Comparison of ENCODE assay signal across 10 cellular contexts in the genomic region with DNA sequence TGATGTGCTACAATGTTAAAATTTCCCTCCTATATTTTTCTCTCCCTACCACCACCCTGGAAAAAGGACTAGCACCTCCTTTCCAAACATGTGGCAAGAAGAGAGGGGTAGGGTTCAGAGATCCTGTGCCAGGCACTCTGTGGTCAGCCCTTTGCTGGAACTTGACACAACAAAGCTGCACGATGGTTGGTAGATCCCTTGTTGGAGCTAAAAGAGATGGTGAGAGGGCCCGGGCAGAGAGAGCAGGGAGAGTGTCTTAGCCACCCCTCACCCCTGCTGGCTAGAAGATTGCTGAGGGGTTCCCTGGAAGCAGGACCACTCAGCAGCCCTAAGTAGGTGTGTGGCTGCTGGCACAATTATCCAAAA. TPM values are rescaled to one million over a fixed set of nuclear protein-coding genes. Genes with fewer than 3 reads are reported as not detected.
A peak's percentile ranks its signal among the peaks of the same experiment; 100 is the strongest.
DNase-seq lines count a peak whose midpoint lies in the region; ATAC-seq and TF ChIP-seq lines count a peak whose summit lies in the region.
"Had no signal": no experiment of that assay in that cellular context is flagged by ENCODE, and none has a peak within 500 bp of the region (broad histone marks: within the 10 kb centered on the region; RNA-seq: fewer than 3 reads in every experiment).

No MANE protein-coding gene starts in this region.

- peaks cover 6% of the 10 kb centered on the region for H3K36me3 Mint-ChIP-seq in activated CD4-positive, alpha-beta T cell treated with anti-CD3 and anti-CD28 coated beads for 36 hours (ENCODE audit: low read depth)
- no peaks in the 10 kb centered on the region for H3K36me3 Mint-ChIP-seq in activated naive CD8-positive, alpha-beta T cell

- no peaks in the 10 kb centered on the region for H3K9me3 Mint-ChIP-seq in activated CD4-positive, alpha-beta T cell treated with anti-CD3 and anti-CD28 coated beads for 36 hours (ENCODE audit: low read depth)
- no peaks in the 10 kb centered on the region for H3K9me3 Mint-ChIP-seq in activated naive CD8-positive, alpha-beta T cell (ENCODE audit: low read depth)

- H3K4me1 ChIP-seq in mesenchymal stem cell (ENCODE audit: control insufficient read depth, insufficient read depth, low read depth, low read length) (peaks cover 18% of the 10 kb centered on the region), thoracic aorta (ENCODE audit: control insufficient read depth in 1 of 2, low read depth in 2 of 2) (peaks cover 13 to 25% of the 10 kb centered on the region in 2 donors)

- peak overlapping the region in 1 of 2 experiments; percentile 45 for H3K4ac ChIP-seq in mesenchymal stem cell (ENCODE audit: low read depth in 1 of 2, low read length in 2 of 2)

- no peaks in the 10 kb centered on the region for H3K9me3 ChIP-seq in mesenchymal stem cell (ENCODE audit: control insufficient read depth, low read length)
- H3K9me3 ChIP-seq in thoracic aorta = no peaks in the 10 kb centered on the region

- no peak overlapping the region for H3K4me3 Mint-ChIP-seq in activated CD4-positive, alpha-beta T cell treated with anti-CD3 and anti-CD28 coated beads for 36 hours
- no peak overlapping the region for H3K4me3 Mint-ChIP-seq in activated naive CD8-positive, alpha-beta T cell

- H3K23ac ChIP-seq in mesenchymal stem cell (ENCODE audit: low read length in 2 of 2) = no peak overlapping the region

- no peak overlapping the region for H2AFZ ChIP-seq in mesenchymal stem cell (ENCODE audit: low read depth, low read length)

- peaks cover 10% of the 10 kb centered on the region for H3K79me1 ChIP-seq in mesenchymal stem cell (replicated peaks; ENCODE audit: low read length, poor library complexity, severe bottlenecking)

- peak overlapping the region; percentile 35 to 47 for H3K18ac ChIP-seq in mesenchymal stem cell (ENCODE audit: low read depth in 1 of 2, low read length in 2 of 2)

- H3K27me3 ChIP-seq in mesenchymal stem cell (ENCODE audit: control insufficient read depth in 1 of 2, insufficient read depth in 1 of 2, low read length in 2 of 2) = no peaks in the 10 kb centered on the region
- no peaks in the 10 kb centered on the region for H3K27me3 ChIP-seq in thoracic aorta (replicated peaks; ENCODE audit: insufficient read depth)

- H2BK12ac ChIP-seq in mesenchymal stem cell (ENCODE audit: low read length in 2 of 2) = peak overlapping the region; percentile 76 to 81

- no peak for DNase-seq in activated CD4-positive, alpha-beta T cell treated with anti-CD3 and anti-CD28 coated beads for 36 hours
- DNase-seq in activated CD4-positive, alpha-beta T cell treated with anti-CD3 and anti-CD28 coated beads, Interleukin-2, amount 50 U/mL, for 48 hours = no peak
- DNase-seq in mesenchymal stem cell = no peak
- DNase-seq in thoracic aorta (ENCODE audit: low spot score) = no peak
- DNase-seq in DMS 273 (lab: John Stamatoyannopoulos, UW; ENCODE audit: unreplicated experiment) = no peak
- DNase-seq: NCI-H2081 treated with DMSO at 0.1 percent for 48 hours had no signal

- peak overlapping the region; percentile 57 for H3K27ac Mint-ChIP-seq in activated CD4-positive, alpha-beta T cell treated with anti-CD3 and anti-CD28 coated beads for 36 hours
- peak overlapping the region; percentile 93 for H3K27ac Mint-ChIP-seq in activated naive CD8-positive, alpha-beta T cell

- H3K4me1 Mint-ChIP-seq in activated CD4-positive, alpha-beta T cell treated with anti-CD3 and anti-CD28 coated beads for 36 hours = peaks cover 46% of the 10 kb centered on the region
- H3K4me1 Mint-ChIP-seq in activated naive CD8-positive, alpha-beta T cell (ENCODE audit: low read depth) = peaks cover 48% of the 10 kb centered on the region

- H2BK5ac ChIP-seq in mesenchymal stem cell (ENCODE audit: low read depth, low read length, poor library complexity, severe bottlenecking) = no peak overlapping the region

- no peak overlapping the region for H3K27ac ChIP-seq in mesenchymal stem cell (ENCODE audit: low read length, poor library complexity, severe bottlenecking)
- peak overlapping the region; percentile 69 to 75 for H3K27ac ChIP-seq in thoracic aorta

- H3K4me3 ChIP-seq in mesenchymal stem cell (ENCODE audit: insufficient read depth in 1 of 2, low read depth in 1 of 2, low read length in 2 of 2) = no peak overlapping the region
- no peak overlapping the region for H3K4me3 ChIP-seq in thoracic aorta
- H3K4me3 ChIP-seq: lung had no signal

- POLR2A ChIA-PET in activated CD4-positive, alpha-beta T cell treated with anti-CD3 and anti-CD28 coated beads for 36 hours (lab: Charles Lee) = no interaction called here

- no peak for ATAC-seq in activated CD4-positive, alpha-beta T cell treated with anti-CD3 and anti-CD28 coated beads for 36 hours
- ATAC-seq in thoracic aorta (ENCODE audit: insufficient number of reproducible peaks, low FRiP score, low read depth) (no peak), HG02571 (IDR thresholded peaks at IDR 0.05; ENCODE audit: unreplicated experiment) (no peak), GM21381 (IDR thresholded peaks at IDR 0.05; ENCODE audit: unreplicated experiment) (no peak)

- peak overlapping the region; percentile 78 for H4K8ac ChIP-seq in mesenchymal stem cell (ENCODE audit: low read length)

- peak overlapping the region; percentile 67 for H2BK120ac ChIP-seq in mesenchymal stem cell (ENCODE audit: low read depth, low read length)

- no peaks in the 10 kb centered on the region for H3K36me3 ChIP-seq in mesenchymal stem cell (ENCODE audit: control insufficient read depth in 1 of 2, insufficient read depth in 2 of 2, low read depth in 1 of 2, low read length in 2 of 2)
- H3K36me3 ChIP-seq in thoracic aorta = no peaks in the 10 kb centered on the region

- WGBS in mesenchymal stem cell = 89% methylated on average over 2 of the region's 2 CpGs

- H3K9ac ChIP-seq in mesenchymal stem cell (ENCODE audit: low read length) = peak overlapping the region; percentile 95

- no peak overlapping the region for H2BK15ac ChIP-seq in mesenchymal stem cell (ENCODE audit: low read depth, poor library complexity, severe bottlenecking)

- intact Hi-C loops in activated CD4-positive, alpha-beta T cell treated with anti-CD3 and anti-CD28 coated beads for 36 hours (cut with DNase I, micrococcal nuclease) = loop anchor here (2.0 to 10.0 kb wide), 4 partner anchors 36 to 178 kb away; no protein-coding TSS in a partner anchor

- no peak overlapping the region for H3K14ac ChIP-seq in mesenchymal stem cell (ENCODE audit: low read length in 2 of 2)

- H4K91ac ChIP-seq in mesenchymal stem cell (ENCODE audit: low read length) = peak overlapping the region; percentile 76

- TF ChIP-seq CTCF in thoracic aorta (IDR thresholded peaks at IDR 0.05) = no peak

- H2AK5ac ChIP-seq in mesenchymal stem cell (ENCODE audit: low read length, severe bottlenecking) = peak overlapping the region; percentile 40

- no peaks in the 10 kb centered on the region for H3K27me3 Mint-ChIP-seq in activated CD4-positive, alpha-beta T cell treated with anti-CD3 and anti-CD28 coated beads for 36 hours
- H3K27me3 Mint-ChIP-seq in activated naive CD8-positive, alpha-beta T cell = no peaks in the 10 kb centered on the region

- H3K4me2 ChIP-seq in mesenchymal stem cell (ENCODE audit: low read length, poor library complexity, severe bottlenecking) = no peak overlapping the region

- CTCF ChIA-PET in activated CD4-positive, alpha-beta T cell treated with anti-CD3 and anti-CD28 coated beads for 36 hours (lab: Charles Lee) = interaction anchor here (0.6 kb wide), 1 partner anchor 52 kb away, joined by 3 read pairs; no protein-coding TSS in a partner anchor

RNA-seq across cellular contexts. Expression of a gene that starts 2.5 kb away (rescaled TPM):
- 10 to 100 TPM; 40.3 to 64.2 TPM for total RNA-seq in activated CD4-positive, alpha-beta T cell treated with anti-CD3 and anti-CD28 coated beads for 36 hours
- polyA plus RNA-seq in mesenchymal stem cell (2013, experiment 1 of 2) = 114 TPM
- polyA plus RNA-seq in mesenchymal stem cell (2013, experiment 2 of 2) = 112 TPM
- 10 to 100 TPM; 33.4 to 87.1 TPM for total RNA-seq in thoracic aorta
